Comparison of ENCODE assay signal across 10 cellular contexts in the genomic region with DNA sequence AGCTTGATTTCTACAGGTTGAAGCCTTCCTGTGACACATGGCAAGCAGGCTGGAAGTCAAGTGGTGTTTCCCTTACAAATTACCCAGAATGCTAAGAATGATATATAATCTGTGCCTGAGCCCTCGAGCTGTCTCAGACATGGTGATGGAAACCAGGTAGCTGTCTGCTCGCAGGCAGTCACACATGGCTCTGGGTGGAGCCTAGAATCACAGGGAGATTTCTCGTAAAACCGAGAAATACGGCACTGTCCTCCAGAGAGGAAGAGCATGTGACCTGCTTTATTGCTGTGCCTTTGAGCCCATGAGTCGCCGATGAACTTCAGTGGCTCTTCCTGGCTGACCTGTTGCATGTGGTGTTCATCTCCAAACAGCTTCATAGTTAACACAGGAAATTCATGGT.
"Had no signal": no experiment of that assay in that cellular context is flagged by ENCODE, and none has a peak within 500 bp of the region (broad histone marks: within the 10 kb centered on the region; RNA-seq: fewer than 3 reads in every experiment).

No MANE protein-coding gene starts in this region.

- ATAC-seq: heart left ventricle had no signal

- H3K36me3 ChIP-seq: adrenal gland, heart left ventricle, WERI-Rb-1 had no signal

- DNase-seq: activated CD4-positive, alpha-beta T cell treated with anti-CD3 and anti-CD28 coated beads for 48 hours; activated naive CD4-positive, alpha-beta T cell treated with anti-CD3 and anti-CD28 coated beads, Interleukin-2, amount 10 ng/mL, durations not matched to agents 7 days and 5 days; caudate nucleus; effector CD4-positive, alpha-beta T cell; heart left ventricle; WERI-Rb-1 had no signal

- H3K9me3 ChIP-seq: adrenal gland, heart left ventricle had no signal

- H2AFZ ChIP-seq: parathyroid adenoma had no signal

- H3K79me2 ChIP-seq: parathyroid adenoma had no signal

- H3K27ac ChIP-seq: adrenal gland, coronary artery, heart left ventricle, parathyroid adenoma, skin epidermis, WERI-Rb-1 had no signal

- H3K9ac ChIP-seq: parathyroid adenoma had no signal

- H3K4me3 ChIP-seq: adrenal gland, coronary artery, heart left ventricle, skin epidermis had no signal

- H3K27me3 ChIP-seq: adrenal gland, heart left ventricle had no signal

- H3K4me1 ChIP-seq: adrenal gland, parathyroid adenoma had no signal
